In genomic region chr14:69767369-69767999, GRCh38 we compare ENCODE assay signal across 1 cellular context.
A peak's percentile ranks its signal among the peaks of the same experiment; 100 is the strongest.
TF ChIP-seq lines count a peak whose summit lies in the region.

No MANE protein-coding gene starts in this region.

TF ChIP-seq in GM12878, 131 proteins besides CTCF, POLR2A, EP300 and RAD21 (continued from another document and continues in another):
- TF ChIP-seq NFXL1 (IDR thresholded peaks at IDR 0.05; ENCODE audit: borderline replicate concordance) = no peak
- no peak for TF ChIP-seq CBX3 (IDR thresholded peaks at IDR 0.05; ENCODE audit: borderline replicate concordance, low read depth)
- TF ChIP-seq SREBF2 (IDR thresholded peaks at IDR 0.05; ENCODE audit: low read length) = no peak
- no peak for TF ChIP-seq ATF7 (IDR thresholded peaks at IDR 0.05; ENCODE audit: low read depth)
- no peak for TF ChIP-seq USF1 (IDR thresholded peaks at IDR 0.05; ENCODE audit: borderline replicate concordance, extremely low read length, insufficient read depth, low read depth, low read length)
- peak; percentile 96 for TF ChIP-seq TAF1 (IDR thresholded peaks at IDR 0.05; ENCODE audit: borderline replicate concordance, low read depth, low read length)
- no peak for TF ChIP-seq ZBTB33 (IDR thresholded peaks at IDR 0.05)
- no peak for TF ChIP-seq MTA3 (IDR thresholded peaks at IDR 0.05; ENCODE audit: borderline replicate concordance, low read length)
- TF ChIP-seq TBL1XR1 (IDR thresholded peaks at IDR 0.05; ENCODE audit: low read depth, low read length) = no peak
- no peak for TF ChIP-seq SIN3A (IDR thresholded peaks at IDR 0.05; ENCODE audit: low read depth, low read length)
- no peak for TF ChIP-seq USF2 (IDR thresholded peaks at IDR 0.05; ENCODE audit: borderline replicate concordance, low read depth, low read length)
- TF ChIP-seq MTA2 (IDR thresholded peaks at IDR 0.05; ENCODE audit: low read depth) = no peak
- TF ChIP-seq ASH2L (IDR thresholded peaks at IDR 0.05; ENCODE audit: borderline replicate concordance, low read depth) = 0 out of 2 replicates have a peak, but pooled peaks have one; percentile 69
- 0 out of 2 replicates have a peak, but pooled peaks have one; percentile 33 for TF ChIP-seq GATAD2B (conservative IDR thresholded peaks at IDR 0.05; ENCODE audit: low read depth)
- peak; percentile 86 for TF ChIP-seq POU2F2 (IDR thresholded peaks at IDR 0.05; ENCODE audit: borderline replicate concordance, low read depth, low read length)
- no peak for TF ChIP-seq JUND (IDR thresholded peaks at IDR 0.05; ENCODE audit: low read depth, low read length)
- TF ChIP-seq CREM (IDR thresholded peaks at IDR 0.05; ENCODE audit: low read depth) = peak; percentile 60
- no peak for TF ChIP-seq CBX5 (IDR thresholded peaks at IDR 0.05; ENCODE audit: low read depth)
- TF ChIP-seq BHLHE40 (IDR thresholded peaks at IDR 0.05; ENCODE audit: borderline replicate concordance in 1 of 2, low read depth in 2 of 2, low read length in 1 of 2) = peak in 1 of 2 experiments; percentile 77; a peak in 2 of 4 replicates
- no peak for TF ChIP-seq RAD51 (IDR thresholded peaks at IDR 0.05)
- no peak for TF ChIP-seq ZZZ3 (IDR thresholded peaks at IDR 0.05; ENCODE audit: control insufficient read depth, insufficient read length, low read depth)
- TF ChIP-seq ZBTB4 (CRISPR knock-in tag; IDR thresholded peaks at IDR 0.05) = no peak
- TF ChIP-seq ESRRA (IDR thresholded peaks at IDR 0.05; ENCODE audit: low read length) = 0 out of 2 replicates have a peak, but pooled peaks have one; percentile 17
- TF ChIP-seq IRF3 (IDR thresholded peaks at IDR 0.05) = no peak
- no peak for TF ChIP-seq MYC (IDR thresholded peaks at IDR 0.05; ENCODE audit: insufficient read depth, insufficient read length, insufficient replicate concordance, low read length, severe bottlenecking)
- no peak for TF ChIP-seq KDM1A (IDR thresholded peaks at IDR 0.05; ENCODE audit: borderline replicate concordance)
- 0 out of 2 replicates have a peak, but pooled peaks have one; percentile 4 for TF ChIP-seq TCF12 (IDR thresholded peaks at IDR 0.05; ENCODE audit: low read depth, low read length)
- TF ChIP-seq PKNOX1 (IDR thresholded peaks at IDR 0.05) = no peak
- TF ChIP-seq BRCA1 (IDR thresholded peaks at IDR 0.05; ENCODE audit: low read depth, low read length) = peak; percentile 71
- TF ChIP-seq TCF3 (IDR thresholded peaks at IDR 0.05; ENCODE audit: borderline replicate concordance, insufficient read depth, low read depth, low read length) = no peak
- peak; percentile 97 for TF ChIP-seq RUNX3 (IDR thresholded peaks at IDR 0.05; ENCODE audit: low read length)
- TF ChIP-seq SMAD5 (IDR thresholded peaks at IDR 0.05; ENCODE audit: low read depth) = no peak
- TF ChIP-seq RB1 (IDR thresholded peaks at IDR 0.05; ENCODE audit: borderline replicate concordance) = no peak; the same call in 1 of the 2 replicates
- no peak for TF ChIP-seq CHD4 (IDR thresholded peaks at IDR 0.05)
- TF ChIP-seq PAX5 (IDR thresholded peaks at IDR 0.05; ENCODE audit: borderline replicate concordance, low read depth, low read length) = 0 out of 2 replicates have a peak, but pooled peaks have one; percentile 53
- peak; percentile 43; the same call in 1 of the 2 replicates for TF ChIP-seq PML (IDR thresholded peaks at IDR 0.05; ENCODE audit: low read length)
- peak; percentile 39 to 58; a peak in 2 of 4 replicates for TF ChIP-seq IKZF2 (IDR thresholded peaks at IDR 0.05)
- TF ChIP-seq PRDM15 (CRISPR knock-in tag; IDR thresholded peaks at IDR 0.05) = no peak
- TF ChIP-seq SKIL (IDR thresholded peaks at IDR 0.05; ENCODE audit: low read depth, poor library complexity, severe bottlenecking) = no peak
- TF ChIP-seq SREBF1 (IDR thresholded peaks at IDR 0.05; ENCODE audit: low read length) = no peak
- no peak for TF ChIP-seq SMAD1 (IDR thresholded peaks at IDR 0.05; ENCODE audit: low read depth, partially characterized antibody)
- TF ChIP-seq SRF (IDR thresholded peaks at IDR 0.05; ENCODE audit: low read depth in 2 of 2, low read length in 2 of 2) = 0 out of 4 replicates have a peak, but pooled peaks of 1 of the 2 experiments have one; percentile 3
- TF ChIP-seq E4F1 (IDR thresholded peaks at IDR 0.05; ENCODE audit: borderline replicate concordance, partially characterized antibody) = no peak
- TF ChIP-seq DPF2 (IDR thresholded peaks at IDR 0.05) = peak; percentile 13; the same call in 1 of the 2 replicates
